ENCODE assay signal across 1 cellular context in genomic region chr18:44887227-44887631, GRCh38.
A peak's percentile ranks its signal among the peaks of the same experiment; 100 is the strongest.
TF ChIP-seq lines count a peak whose summit lies in the region.

No MANE protein-coding gene starts in this region.

TF ChIP-seq in GM12878, 131 proteins besides CTCF, POLR2A, EP300 and RAD21 (continued from another document):
- TF ChIP-seq CREB1 (IDR thresholded peaks at IDR 0.05; ENCODE audit: low read depth): no peak
- no peak for TF ChIP-seq ZBTB33 (IDR thresholded peaks at IDR 0.05)
- 0 out of 2 replicates have a peak, but pooled peaks have one; percentile 35 for TF ChIP-seq MTA3 (IDR thresholded peaks at IDR 0.05; ENCODE audit: borderline replicate concordance, low read length)
- no peak for TF ChIP-seq NFYA (IDR thresholded peaks at IDR 0.05; ENCODE audit: borderline replicate concordance, low read depth, low read length)
- TF ChIP-seq PML (IDR thresholded peaks at IDR 0.05; ENCODE audit: low read length): no peak; the same call in 1 of the 2 replicates
- TF ChIP-seq HDAC2 (IDR thresholded peaks at IDR 0.05): no peak
- TF ChIP-seq CEBPB (IDR thresholded peaks at IDR 0.05; ENCODE audit: borderline replicate concordance in 1 of 2, low read depth in 2 of 2, low read length in 2 of 2): no peak
- no peak for TF ChIP-seq BACH1 (IDR thresholded peaks at IDR 0.05; ENCODE audit: borderline replicate concordance)
- no peak for TF ChIP-seq FOXK2 (IDR thresholded peaks at IDR 0.05)
- TF ChIP-seq ZNF384 (IDR thresholded peaks at IDR 0.05; ENCODE audit: borderline replicate concordance, low read depth, low read length): no peak
- no peak for TF ChIP-seq GABPA (IDR thresholded peaks at IDR 0.05; ENCODE audit: low read depth)
- TF ChIP-seq IRF4 (IDR thresholded peaks at IDR 0.05; ENCODE audit: low read depth, low read length): 0 out of 2 replicates have a peak, but pooled peaks have one; percentile 26
- no peak for TF ChIP-seq EZH2 (IDR thresholded peaks at IDR 0.05; ENCODE audit: borderline replicate concordance, control insufficient read depth, low read depth, low read length)
- TF ChIP-seq REST (IDR thresholded peaks at IDR 0.05; ENCODE audit: low read depth, low read length): no peak
- TF ChIP-seq FOS (IDR thresholded peaks at IDR 0.05; ENCODE audit: borderline replicate concordance, extremely low read depth, insufficient read length): no peak
- TF ChIP-seq EED (IDR thresholded peaks at IDR 0.05; ENCODE audit: low read depth): peak; percentile 80
- TF ChIP-seq DPF2 (IDR thresholded peaks at IDR 0.05): peak; percentile 66
- TF ChIP-seq NFXL1 (IDR thresholded peaks at IDR 0.05; ENCODE audit: borderline replicate concordance): no peak
- TF ChIP-seq ZBED1 (IDR thresholded peaks at IDR 0.05; ENCODE audit: borderline replicate concordance): no peak
- peak; percentile 71; the same call in 1 of the 2 replicates for TF ChIP-seq MEF2A (IDR thresholded peaks at IDR 0.05; ENCODE audit: insufficient read depth, low read depth, low read length)
- no peak for TF ChIP-seq CBFB (IDR thresholded peaks at IDR 0.05; ENCODE audit: low read depth)
- no peak for TF ChIP-seq KLF5 (IDR thresholded peaks at IDR 0.05; ENCODE audit: partially characterized antibody)
- TF ChIP-seq SIN3A (IDR thresholded peaks at IDR 0.05; ENCODE audit: low read depth, low read length): no peak
- 0 out of 4 replicates have a peak, but pooled peaks of 1 of the 2 experiments have one; percentile 56 for TF ChIP-seq ETV6 (conservative IDR thresholded peaks at IDR 0.05 in 1 of 2, IDR thresholded peaks at IDR 0.05 in 1 of 2; ENCODE audit: borderline replicate concordance in 1 of 2, low read depth in 1 of 2)
- TF ChIP-seq STAT1 (conservative IDR thresholded peaks at IDR 0.05): no peak
- no peak for TF ChIP-seq CEBPZ (IDR thresholded peaks at IDR 0.05; ENCODE audit: low read depth, low read length)
- no peak for TF ChIP-seq ZBTB4 (CRISPR knock-in tag; IDR thresholded peaks at IDR 0.05)
- 0 out of 2 replicates have a peak, but pooled peaks have one; percentile 8 for TF ChIP-seq NR2F1 (conservative IDR thresholded peaks at IDR 0.05)
- TF ChIP-seq MEF2B (IDR thresholded peaks at IDR 0.05; ENCODE audit: partially characterized antibody, poor library complexity, severe bottlenecking): peak; percentile 68
- TF ChIP-seq STAT3 (IDR thresholded peaks at IDR 0.05; ENCODE audit: low read depth, low read length): no peak
- TF ChIP-seq BHLHE40 (IDR thresholded peaks at IDR 0.05; ENCODE audit: borderline replicate concordance in 1 of 2, low read depth in 2 of 2, low read length in 1 of 2): peak in 1 of 2 experiments; percentile 19; a peak in 1 of 4 replicates
- TF ChIP-seq HDAC6 (IDR thresholded peaks at IDR 0.05; ENCODE audit: unreplicated experiment): no peak
- no peak for TF ChIP-seq PAX5 (IDR thresholded peaks at IDR 0.05; ENCODE audit: borderline replicate concordance, low read depth, low read length)
- no peak for TF ChIP-seq WRNIP1 (IDR thresholded peaks at IDR 0.05; ENCODE audit: borderline replicate concordance, low read depth, low read length)
- no peak for TF ChIP-seq ZNF687 (IDR thresholded peaks at IDR 0.05)
- TF ChIP-seq TCF7 (IDR thresholded peaks at IDR 0.05; ENCODE audit: borderline replicate concordance): no peak
- TF ChIP-seq RELB (IDR thresholded peaks at IDR 0.05; ENCODE audit: low read depth): peak; percentile 83
- TF ChIP-seq BCL11A (IDR thresholded peaks at IDR 0.05; ENCODE audit: low read depth, low read length): 0 out of 2 replicates have a peak, but pooled peaks have one; percentile 32
- TF ChIP-seq E4F1 (IDR thresholded peaks at IDR 0.05; ENCODE audit: borderline replicate concordance, partially characterized antibody): no peak
- TF ChIP-seq JUND (IDR thresholded peaks at IDR 0.05; ENCODE audit: low read depth, low read length): peak; percentile 23; the same call in 1 of the 2 replicates
TF ChIP-seq in GM12878: peak in this region for 29.
